18 cellular contexts compared by ENCODE assay signal in genomic region chr5:178478370-178478769, GRCh38.
DNase-seq lines count a peak whose midpoint lies in the region; TF ChIP-seq lines count a peak whose summit lies in the region.
"Had no signal": no experiment of that assay in that cellular context is flagged by ENCODE, and none has a peak within 500 bp of the region (broad histone marks: within the 10 kb centered on the region; RNA-seq: fewer than 3 reads in every experiment).

No MANE protein-coding gene starts in this region.

- no peak overlapping the region for H3K4me3 Mint-ChIP-seq in HFFc6
- H3K4me3 Mint-ChIP-seq: CD8-positive, alpha-beta T cell had no signal

- DNase-seq in HL-60 (ENCODE audit: low read depth in 1 of 2, low spot score in 1 of 2) = no peak
- peak; percentile 53 for DNase-seq in mesenteric fat pad (ENCODE audit: low spot score)
- DNase-seq in left ventricle myocardium inferior = no peak
- DNase-seq in HFFc6 = no peak
- DNase-seq in kidney tubule cell (ENCODE audit: low spot score) = no peak
- no peak for DNase-seq in T-helper 1 cell
- DNase-seq: CD8-positive, alpha-beta T cell; COR-L47; DMS153; DMS79 treated with DMSO at 0.1 percent for 48 hours; EL; GOT3; IMR-90; KBM-7 had no signal

- H3K36me3 Mint-ChIP-seq in HFFc6 (ENCODE audit: low read depth) = peaks cover 9% of the 10 kb centered on the region; the same call in 1 of the 2 replicates
- H3K36me3 Mint-ChIP-seq: CD8-positive, alpha-beta T cell had no signal

- H3K36me3 ChIP-seq in BLaER1 (no peaks in the 10 kb centered on the region), neutrophil (no peaks in the 10 kb centered on the region), left ventricle myocardium inferior (no peaks in the 10 kb centered on the region)
- H3K36me3 ChIP-seq: HAP-1 had no signal

- H3K9ac ChIP-seq in BLaER1 = no peak overlapping the region

- H3K27me3 ChIP-seq in BLaER1 (no peaks in the 10 kb centered on the region), HL-60 (ENCODE audit: insufficient read depth, poor library complexity, severe bottlenecking) (no peaks in the 10 kb centered on the region), neutrophil (no peaks in the 10 kb centered on the region), left ventricle myocardium inferior (ENCODE audit: low read depth) (no peaks in the 10 kb centered on the region)

- no peak overlapping the region for H3K4me3 ChIP-seq in BLaER1
- peak overlapping the region; percentile 22 for H3K4me3 ChIP-seq in HL-60 (replicated peaks; ENCODE audit: insufficient read depth, low read length)
- H3K4me3 ChIP-seq in neutrophil (ENCODE audit: low read depth in 1 of 2, low read length in 1 of 2) = peak overlapping the region in 1 of 2 experiments; percentile 47
- H3K4me3 ChIP-seq in left ventricle myocardium inferior = no peak overlapping the region
- H3K4me3 ChIP-seq: HAP-1 had no signal

- 0 out of 2 replicates have a peak overlapping the region, but pooled peaks have one; percentile 10 for H3K27ac ChIP-seq in BLaER1
- H3K27ac ChIP-seq in HL-60 (replicated peaks) = peak overlapping the region; percentile 94
- H3K27ac ChIP-seq in neutrophil = peak overlapping the region; percentile 85
- H3K27ac ChIP-seq in left ventricle myocardium inferior (replicated peaks) = no peak overlapping the region
- H3K27ac ChIP-seq: 22Rv1 had no signal

- intact Hi-C loops in left ventricle myocardium inferior (cut with micrococcal nuclease) = no loop called here

- peaks cover 2% of the 10 kb centered on the region; the same call in 1 of the 2 replicates for H3K27me3 Mint-ChIP-seq in HFFc6 (ENCODE audit: insufficient read depth)

- peaks cover 48% of the 10 kb centered on the region for H3K9me3 Mint-ChIP-seq in HFFc6
- H3K9me3 Mint-ChIP-seq: CD8-positive, alpha-beta T cell had no signal

- TF ChIP-seq CTCF in HL-60 (IDR thresholded peaks at IDR 0.05; ENCODE audit: insufficient read depth, low read length) (no peak), neutrophil (IDR thresholded peaks at IDR 0.05) (no peak), left ventricle myocardium inferior (IDR thresholded peaks at IDR 0.05; ENCODE audit: borderline replicate concordance) (no peak), HFFc6 (IDR thresholded peaks at IDR 0.05) (no peak)

- peaks cover 59% of the 10 kb centered on the region for H3K4me1 ChIP-seq in BLaER1
- H3K4me1 ChIP-seq in neutrophil (ENCODE audit: control insufficient read depth in 1 of 2, insufficient read depth in 1 of 2, low read depth in 1 of 2, low read length in 1 of 2) = peaks cover 58 to 65% of the 10 kb centered on the region in 2 experiments
- no peaks in the 10 kb centered on the region for H3K4me1 ChIP-seq in left ventricle myocardium inferior
- H3K4me1 ChIP-seq: HAP-1 had no signal

- peak overlapping the region; percentile 62 for H3K4me2 ChIP-seq in BLaER1

- H3K4me1 Mint-ChIP-seq in HFFc6 (ENCODE audit: low read depth) = no peaks in the 10 kb centered on the region

- H3K9me3 ChIP-seq in BLaER1 (peaks cover 9% of the 10 kb centered on the region), neutrophil (no peaks in the 10 kb centered on the region), left ventricle myocardium inferior (replicated peaks) (peaks cover 7% of the 10 kb centered on the region)
- H3K9me3 ChIP-seq: HAP-1 had no signal

- no peaks in the 10 kb centered on the region for H4K20me1 ChIP-seq in BLaER1

- H3K27ac Mint-ChIP-seq in HFFc6 = no peak overlapping the region
- H3K27ac Mint-ChIP-seq: CD8-positive, alpha-beta T cell had no signal
